12 cellular contexts compared by ENCODE assay signal in the genomic region with DNA sequence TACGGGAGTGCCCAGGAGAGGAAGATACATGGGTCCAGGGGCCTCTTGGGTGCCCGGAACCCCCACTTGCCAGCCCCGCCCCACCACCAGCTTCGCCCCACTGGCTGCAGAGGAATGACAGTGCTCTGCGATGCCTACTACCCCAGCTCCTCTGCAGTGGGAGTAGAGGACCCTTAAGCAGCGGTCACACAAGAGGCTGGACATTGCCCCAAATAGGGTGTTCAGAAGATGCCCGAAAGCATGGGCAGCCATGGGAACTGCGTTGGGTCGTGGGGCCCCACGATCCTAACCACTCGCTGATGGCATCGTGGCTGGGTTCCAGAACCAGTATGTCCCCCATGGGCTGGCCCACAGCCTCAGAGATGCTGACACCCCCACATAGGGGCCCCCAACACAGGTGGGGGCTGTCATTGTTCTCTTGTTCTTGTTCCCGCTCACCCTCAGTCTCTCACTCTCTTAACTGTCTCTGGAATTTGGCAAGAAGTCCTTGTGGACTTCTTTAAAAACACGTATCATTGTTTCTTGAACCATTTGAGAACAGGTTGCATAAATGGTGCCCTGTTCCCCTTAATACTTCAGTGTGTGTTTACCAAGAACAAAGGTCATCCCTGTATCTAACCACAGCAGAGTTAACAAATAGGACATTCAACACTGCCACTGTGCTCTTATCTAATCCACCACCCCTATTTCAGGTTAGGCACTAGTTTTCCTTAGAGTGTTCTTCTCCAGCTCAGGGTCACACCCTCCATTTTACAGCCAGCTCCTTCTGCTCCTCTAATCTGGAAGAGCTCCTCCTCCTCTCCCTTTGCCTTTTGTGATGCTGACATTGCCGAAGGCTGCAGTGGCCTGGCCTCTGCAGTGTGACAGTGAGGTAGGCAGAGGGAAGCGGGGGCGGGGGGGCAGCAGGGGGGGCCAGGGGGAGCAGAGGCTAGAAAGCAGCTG.
A peak's percentile ranks its signal among the peaks of the same experiment; 100 is the strongest.
DNase-seq lines count a peak whose midpoint lies in the region; ATAC-seq, FAIRE-seq and TF ChIP-seq lines count a peak whose summit lies in the region.
"Had no signal": no experiment of that assay in that cellular context is flagged by ENCODE, and none has a peak within 500 bp of the region (broad histone marks: within the 10 kb centered on the region; RNA-seq: fewer than 3 reads in every experiment).

No MANE protein-coding gene starts in this region.

- H4K8ac ChIP-seq in H1 (ENCODE audit: extremely low read depth, insufficient read depth, low read length) (no peak overlapping the region), trophoblast cell (ENCODE audit: low read depth, low read length) (no peak overlapping the region)

- H3K36me3 ChIP-seq in DND-41 (ENCODE audit: insufficient read depth, low read length) (peaks cover 11% of the 10 kb centered on the region), PC-3 (ENCODE audit: low read depth, low read length) (no peaks in the 10 kb centered on the region), H1 (ENCODE audit: control insufficient read depth in 2 of 4, insufficient read depth in 4 of 4, low read length in 3 of 4) (no peaks in the 10 kb centered on the region), trophoblast cell (ENCODE audit: control insufficient read depth in 1 of 2, insufficient read depth in 2 of 2, low read length in 2 of 2) (peaks cover under 1 to 6% of the 10 kb centered on the region in 2 experiments), adrenal gland (replicated peaks in 1 of 2) (no peaks in the 10 kb centered on the region)

- H4K20me1 ChIP-seq in DND-41 (ENCODE audit: insufficient read depth, low read length), result 0 out of 2 replicates have a peak, but pooled peaks cover under 1% of the 10 kb centered on the region
- H4K20me1 ChIP-seq in PC-3 (ENCODE audit: low read length), result no peaks in the 10 kb centered on the region
- H4K20me1 ChIP-seq in H1 (replicated peaks in 1 of 2; ENCODE audit: control insufficient read depth in 1 of 2, insufficient read depth in 2 of 2, low read length in 2 of 2), result no peaks in the 10 kb centered on the region

- H3K14ac ChIP-seq in H1 (ENCODE audit: insufficient read length) (no peak overlapping the region), trophoblast cell (ENCODE audit: low read length) (peak overlapping the region; percentile 4)

- POLR2A ChIA-PET in PC-3 (lab: Charles Lee; ENCODE audit: unreplicated experiment), result interaction anchor here (0.6 kb wide), 1 partner anchor 9 kb away, joined by 3 read pairs; no protein-coding TSS in a partner anchor
- POLR2A ChIA-PET in H1 (lab: Charles Lee; ENCODE audit: partially characterized antibody), result no interaction called here
- POLR2A ChIA-PET in HEK293T (lab: Yijun Ruan, JAX), result no interaction called here

- no peak overlapping the region for H2BK15ac ChIP-seq in H1 (ENCODE audit: low read length)

- H3K79me2 ChIP-seq in DND-41 (ENCODE audit: insufficient read depth, low read length), result no peaks in the 10 kb centered on the region
- H3K79me2 ChIP-seq in PC-3 (ENCODE audit: low read length), result no peaks in the 10 kb centered on the region
- no peaks in the 10 kb centered on the region for H3K79me2 ChIP-seq in H1 (ENCODE audit: control insufficient read depth in 1 of 2, insufficient read depth in 2 of 2, low read length in 2 of 2)
- peaks cover 12% of the 10 kb centered on the region for H3K79me2 ChIP-seq in trophoblast cell (ENCODE audit: control insufficient read depth, insufficient read depth, low read length, poor library complexity)

- H3K4me2 ChIP-seq in DND-41 (ENCODE audit: insufficient read depth, low read length), result no peak overlapping the region
- H3K4me2 ChIP-seq in PC-3 (ENCODE audit: low read length), result no peak overlapping the region
- no peak overlapping the region; a peak in 1 of 4 replicates for H3K4me2 ChIP-seq in H1 (ENCODE audit: insufficient read depth in 1 of 2, low read depth in 2 of 2, low read length in 2 of 2)
- H3K4me2 ChIP-seq in trophoblast cell (ENCODE audit: low read length), result no peak overlapping the region

- H2BK12ac ChIP-seq in H1 (ENCODE audit: low read depth, low read length), result no peak overlapping the region
- H2BK12ac ChIP-seq in trophoblast cell (ENCODE audit: low read length), result peak overlapping the region; percentile 50

- H3K4me3 ChIP-seq in DND-41 (ENCODE audit: low read depth in 1 of 2, low read length in 2 of 2), result no peak overlapping the region
- no peak overlapping the region for H3K4me3 ChIP-seq in PC-3 (ENCODE audit: low read length)
- no peak overlapping the region for H3K4me3 ChIP-seq in H1 (ENCODE audit: extremely low read depth in 1 of 4, insufficient read depth in 2 of 4, low read depth in 3 of 4, low read length in 4 of 4)
- no peak overlapping the region for H3K4me3 ChIP-seq in trophoblast cell (ENCODE audit: low read depth, low read length)
- no peak overlapping the region for H3K4me3 ChIP-seq in adrenal gland

- H4K5ac ChIP-seq in H1 (ENCODE audit: insufficient read length, low read depth, low read length), result no peak overlapping the region

- no peak overlapping the region for H3K18ac ChIP-seq in H1 (ENCODE audit: extremely low read depth, low read length)
- H3K18ac ChIP-seq in trophoblast cell (ENCODE audit: low read length), result peak overlapping the region; percentile 10

- H2AK5ac ChIP-seq in H1 (ENCODE audit: low read depth, low read length), result no peak overlapping the region; the same call in 1 of the 2 replicates
- H2AK5ac ChIP-seq in trophoblast cell (ENCODE audit: low read length), result peak overlapping the region; percentile 65

- H2AFZ ChIP-seq in DND-41 (ENCODE audit: low read depth, low read length) (no peak overlapping the region), PC-3 (ENCODE audit: low read length) (no peak overlapping the region), H1 (ENCODE audit: low read length) (no peak overlapping the region; the same call in 1 of the 2 replicates), trophoblast cell (ENCODE audit: insufficient read depth, low read length, poor library complexity) (no peak overlapping the region)

- H3K9ac ChIP-seq in DND-41 (ENCODE audit: low read depth, low read length) (no peak overlapping the region), PC-3 (ENCODE audit: low read length) (no peak overlapping the region), H1 (replicated peaks in 1 of 4; ENCODE audit: extremely low read depth in 1 of 4, low read depth in 3 of 4, low read length in 3 of 4) (no peak overlapping the region), trophoblast cell (ENCODE audit: low read length) (no peak overlapping the region)

- TF ChIP-seq EP300 in H1 (IDR thresholded peaks at IDR 0.05; ENCODE audit: borderline replicate concordance in 1 of 2, low read depth in 2 of 2, low read length in 2 of 2), result no peak

- peak overlapping the region; percentile 2 for H2BK120ac ChIP-seq in H1 (replicated peaks; ENCODE audit: low read depth, low read length)
- H2BK120ac ChIP-seq in trophoblast cell (ENCODE audit: insufficient read depth, low read length, poor library complexity), result peak overlapping the region; percentile 90

- DNase-seq in DND-41 (no peak), PC-3 (peak; percentile 14), H1 (ENCODE audit: low read depth in 1 of 2, low spot score in 2 of 2) (no peak), trophoblast cell (no peak), HEK293T (ENCODE audit: extremely low spot score) (no peak), adrenal gland (no peak), SHP77 (lab: John Stamatoyannopoulos, UW) (no peak)
- DNase-seq: hippocampal formation; NCI-H2081; stimulated activated CD4-positive, alpha-beta T cell treated with anti-CD3 and anti-CD28 coated beads, Interleukin-12 subunit alpha, Interleukin-12 subunit beta, amount 100 ng/mL, for 4 hours had no signal

- H3K4me1 ChIP-seq in DND-41 (ENCODE audit: insufficient read depth, low read length) (no peaks in the 10 kb centered on the region), PC-3 (ENCODE audit: insufficient read depth, low read length) (peaks cover 40% of the 10 kb centered on the region), H1 (replicated peaks in 1 of 4; ENCODE audit: control insufficient read depth in 3 of 4, insufficient read depth in 4 of 4, low read length in 3 of 4) (peaks cover 0 to 26% (median 15%) of the 10 kb centered on the region in 4 experiments; a peak in 6 of 7 replicates), trophoblast cell (ENCODE audit: control insufficient read depth in 1 of 2, insufficient read depth in 2 of 2, low read length in 2 of 2) (peaks cover 27 to 35% of the 10 kb centered on the region in 2 experiments), adrenal gland (replicated peaks in 1 of 2) (peaks cover 6 to 66% of the 10 kb centered on the region in 2 donors)

- no peak overlapping the region for H3K4ac ChIP-seq in H1 (replicated peaks; ENCODE audit: insufficient read length, low read depth, low read length)
- no peak overlapping the region for H3K4ac ChIP-seq in trophoblast cell (ENCODE audit: low read depth, low read length)

- H2BK5ac ChIP-seq in H1 (ENCODE audit: low read depth, low read length), result no peak overlapping the region
- H2BK5ac ChIP-seq in trophoblast cell (ENCODE audit: low read depth, low read length, poor library complexity), result peak overlapping the region; percentile 64

- no peaks in the 10 kb centered on the region for H3K23me2 ChIP-seq in H1 (ENCODE audit: low read depth, low read length)

- H3K9me3 ChIP-seq in DND-41 (ENCODE audit: insufficient read depth, low read length, severe bottlenecking) (no peaks in the 10 kb centered on the region), PC-3 (ENCODE audit: low read length) (no peaks in the 10 kb centered on the region), H1 (ENCODE audit: insufficient read depth in 2 of 2, low read depth in 1 of 2, low read length in 1 of 2) (no peaks in the 10 kb centered on the region), trophoblast cell (ENCODE audit: insufficient read depth, low read depth, low read length) (no peaks in the 10 kb centered on the region), adrenal gland (replicated peaks in 1 of 3) (no peaks in the 10 kb centered on the region)

- H3K79me1 ChIP-seq in H1 (ENCODE audit: low read depth, low read length) (no peaks in the 10 kb centered on the region), trophoblast cell (ENCODE audit: low read length) (peaks cover 40% of the 10 kb centered on the region)

- H3K27me3 ChIP-seq in DND-41 (ENCODE audit: insufficient read depth, low read length, poor library complexity), result no peaks in the 10 kb centered on the region
- no peaks in the 10 kb centered on the region for H3K27me3 ChIP-seq in PC-3 (ENCODE audit: low read length)
- no peaks in the 10 kb centered on the region for H3K27me3 ChIP-seq in H1 (replicated peaks in 1 of 4; ENCODE audit: control insufficient read depth in 3 of 4, extremely low read depth in 1 of 4, insufficient read depth in 3 of 4, low read length in 3 of 4)
- no peaks in the 10 kb centered on the region for H3K27me3 ChIP-seq in trophoblast cell (ENCODE audit: insufficient read depth, low read length)
- H3K27me3 ChIP-seq in adrenal gland, result no peaks in the 10 kb centered on the region

- 86% methylated on average over 15 of the region's 17 CpGs; no CpG with 5 or more reads in 1 of the 2 experiments for WGBS in H1 (ENCODE audit: extremely low coverage in 1 of 2, insufficient coverage in 1 of 2, insufficient read length in 1 of 2, insufficient replicate concordance in 2 of 2, low coverage in 1 of 2, low lambda C conversion rate in 2 of 2, missing lambda C conversion rate in 1 of 2), 2 experiments
- WGBS in trophoblast cell (ENCODE audit: extremely low coverage, insufficient coverage, insufficient read length), result no CpG with 5 or more reads among the region's 17 CpGs
- WGBS in adrenal gland, 4 donors, result 74 to 86% (median 81%) methylated on average over 11 to 17 of the region's 17 CpGs

- no peak for TF ChIP-seq CTCF in DND-41 (IDR thresholded peaks at IDR 0.05; ENCODE audit: borderline replicate concordance, extremely low read depth, low read length, poor library complexity, severe bottlenecking)
- no peak for TF ChIP-seq CTCF in PC-3 (conservative IDR thresholded peaks at IDR 0.05; ENCODE audit: low read depth, low read length)
- no peak for TF ChIP-seq CTCF in H1 (IDR thresholded peaks at IDR 0.05; ENCODE audit: control extremely low read depth in 1 of 3, insufficient read depth in 1 of 3, low read depth in 1 of 3, low read length in 3 of 3)
- no peak for TF ChIP-seq CTCF in adrenal gland (IDR thresholded peaks at IDR 0.05)

- TF ChIP-seq RAD21 in H1 (IDR thresholded peaks at IDR 0.05 in 1 of 2, conservative IDR thresholded peaks at IDR 0.05 in 1 of 2; ENCODE audit: low read depth in 2 of 2, low read length in 2 of 2), result no peak

- H3K56ac ChIP-seq in H1 (replicated peaks; ENCODE audit: insufficient read length, low read depth, low read length), result no peak overlapping the region

- H2BK20ac ChIP-seq in H1 (ENCODE audit: low read length), result no peak overlapping the region

- FAIRE-seq in H1 (lab: Jason Lieb, UNC), result no peak
- FAIRE-seq: GM12891 had no signal

- H3F3A ChIP-seq in PC-3 (ENCODE audit: low read length, unreplicated experiment), result no peaks in the 10 kb centered on the region

- intact Hi-C loops in PC-3 (cut with micrococcal nuclease), result no loop called here
- intact Hi-C loops in adrenal gland (cut with DNase I), result no loop called here

- H4K91ac ChIP-seq in H1 (replicated peaks; ENCODE audit: insufficient read length, low read length) (no peak overlapping the region), trophoblast cell (ENCODE audit: low read depth, low read length) (peak overlapping the region; percentile 94)

- no peak overlapping the region for H4K12ac ChIP-seq in trophoblast cell (ENCODE audit: low read depth, low read length)

- TF ChIP-seq POLR2A in H1 (IDR thresholded peaks at IDR 0.05; ENCODE audit: control extremely low read depth in 1 of 2, low read depth in 2 of 2, low read length in 2 of 2) (no peak), adrenal gland (IDR thresholded peaks at IDR 0.05) (no peak)

- no peaks in the 10 kb centered on the region for H3K9me2 ChIP-seq in PC-3 (replicated peaks; ENCODE audit: low read length)

- ATAC-seq in DND-41 (ENCODE audit: insufficient read depth, low read depth) (0 out of 3 replicates have a peak, but pooled peaks have one; percentile 8), PC-3 (no peak), GM18909 (IDR thresholded peaks at IDR 0.05; ENCODE audit: poor library complexity, unreplicated experiment) (no peak)

- BruUV-seq in PC-3 (replicated peaks; lab: Mats Ljungman, UMichigan), result no TSS peak

- H3K23ac ChIP-seq in H1 (ENCODE audit: insufficient read length) (no peak overlapping the region), trophoblast cell (ENCODE audit: low read length) (no peak overlapping the region)

- CTCF ChIA-PET in PC-3 (lab: Charles Lee), result no interaction called here
- CTCF ChIA-PET in H1 (lab: Charles Lee; ENCODE audit: partially characterized antibody), result interaction anchor here (0.6 to 2.3 kb wide), 8 partner anchors 9 to 257 kb away, joined by 3 to 10 read pairs (median 4); partner anchors contain the start of gene STPG4
- CTCF ChIA-PET in HEK293T (lab: Yijun Ruan, JAX), result no interaction called here

- H3K27ac ChIP-seq in DND-41 (ENCODE audit: low read length) (no peak overlapping the region), PC-3 (ENCODE audit: low read length) (no peak overlapping the region), H1 (ENCODE audit: low read depth, low read length) (no peak overlapping the region), trophoblast cell (ENCODE audit: low read depth, low read length) (no peak overlapping the region), adrenal gland (peak overlapping the region in 1 of 5 donors; percentile 50)
